In genomic region chr19:36602681-36603080, GRCh38 we compare ENCODE assay signal across 6 cellular contexts. TPM values are rescaled to one million over a fixed set of nuclear protein-coding genes. Genes with fewer than 3 reads are reported as not detected.
A peak's percentile ranks its signal among the peaks of the same experiment; 100 is the strongest.
DNase-seq lines count a peak whose midpoint lies in the region; ATAC-seq and TF ChIP-seq lines count a peak whose summit lies in the region.
"Not testable (repeated sequence)": the region's sequence is repeated elsewhere in the genome, so short reads cannot be mapped to it uniquely, and the experiment has no call there.

No MANE protein-coding gene starts in this region.

- peaks cover 26% of the 10 kb centered on the region for H4K20me1 ChIP-seq in Loucy (ENCODE audit: insufficient read depth, low read length, poor library complexity, severe bottlenecking)

- H3K4me3 Mint-ChIP-seq in CD8-positive, alpha-beta T cell; activated naive CD8-positive, alpha-beta T cell treated with anti-CD3 and anti-CD28 coated beads for 36 hours; memory B cell: not testable (repeated sequence)
- peak overlapping the region in 1 of 2 donors; percentile 19 for H3K4me3 Mint-ChIP-seq in activated T-cell treated with anti-CD3 and anti-CD28 coated beads, Interleukin-2, amount 50 U/mL, for 72 hours

- CTCF ChIA-PET in CD8-positive, alpha-beta T cell (lab: Charles Lee); HEK293 (lab: Yijun Ruan, JAX): not testable (repeated sequence)

- H3K9me2 ChIP-seq in Loucy (replicated peaks; ENCODE audit: low read depth, low read length): not testable (repeated sequence)

- H3F3A ChIP-seq in Loucy (ENCODE audit: low read depth): not testable (repeated sequence)

- peaks cover 29% of the 10 kb centered on the region for H3K4me1 Mint-ChIP-seq in CD8-positive, alpha-beta T cell (ENCODE audit: low read depth)
- peaks cover 29% of the 10 kb centered on the region for H3K4me1 Mint-ChIP-seq in activated T-cell treated with anti-CD3 and anti-CD28 coated beads, Interleukin-2, amount 50 U/mL, for 72 hours (ENCODE audit: low read depth)
- H3K4me1 Mint-ChIP-seq in activated naive CD8-positive, alpha-beta T cell treated with anti-CD3 and anti-CD28 coated beads for 36 hours: peaks cover 20% of the 10 kb centered on the region
- H3K4me1 Mint-ChIP-seq in memory B cell: peaks cover 15% of the 10 kb centered on the region

- not testable (repeated sequence) for H3K36me3 ChIP-seq in CD8-positive, alpha-beta T cell (ENCODE audit: insufficient read depth, low read length); Loucy (ENCODE audit: insufficient read depth, low read length)
- H3K36me3 ChIP-seq in HEK293 (ENCODE audit: control insufficient read depth in 2 of 2, insufficient read depth in 1 of 2, low read length in 2 of 2): peaks cover 6 to 59% of the 10 kb centered on the region in 2 experiments

- ATAC-seq in CD8-positive, alpha-beta T cell; activated T-cell treated with anti-CD3 and anti-CD28 coated beads, Interleukin-2, amount 50 U/mL, for 72 hours (replicated peaks in 1 of 2); memory B cell (ENCODE audit: low read depth): not testable (repeated sequence)

- not testable (repeated sequence) for H3K9me3 ChIP-seq in CD8-positive, alpha-beta T cell (ENCODE audit: low read length); Loucy (ENCODE audit: insufficient read depth, low read depth, low read length)
- peaks cover 20% of the 10 kb centered on the region for H3K9me3 ChIP-seq in HEK293 (ENCODE audit: control insufficient read depth, insufficient read depth, low read depth, low read length)

- not testable (repeated sequence) for H3K27me3 Mint-ChIP-seq in CD8-positive, alpha-beta T cell (ENCODE audit: low read depth); activated T-cell treated with anti-CD3 and anti-CD28 coated beads, Interleukin-2, amount 50 U/mL, for 72 hours (ENCODE audit: low read depth); activated naive CD8-positive, alpha-beta T cell treated with anti-CD3 and anti-CD28 coated beads for 36 hours; memory B cell

- peak overlapping the region; percentile 98 for H3K4me2 ChIP-seq in Loucy (ENCODE audit: low read depth, low read length, poor library complexity, severe bottlenecking)

- not testable (repeated sequence) for H3K9me3 Mint-ChIP-seq in CD8-positive, alpha-beta T cell; activated T-cell treated with anti-CD3 and anti-CD28 coated beads, Interleukin-2, amount 50 U/mL, for 72 hours; memory B cell
- H3K9me3 Mint-ChIP-seq in activated naive CD8-positive, alpha-beta T cell treated with anti-CD3 and anti-CD28 coated beads for 36 hours: peaks cover 18% of the 10 kb centered on the region

- H3K36me3 Mint-ChIP-seq in CD8-positive, alpha-beta T cell: peaks cover 35% of the 10 kb centered on the region
- H3K36me3 Mint-ChIP-seq in activated T-cell treated with anti-CD3 and anti-CD28 coated beads, Interleukin-2, amount 50 U/mL, for 72 hours (ENCODE audit: insufficient read depth in 2 of 2): peaks cover 14 to 28% of the 10 kb centered on the region in 2 donors
- peaks cover 63% of the 10 kb centered on the region for H3K36me3 Mint-ChIP-seq in activated naive CD8-positive, alpha-beta T cell treated with anti-CD3 and anti-CD28 coated beads for 36 hours
- not testable (repeated sequence) for H3K36me3 Mint-ChIP-seq in memory B cell

- not testable (repeated sequence) for DNase-seq in CD8-positive, alpha-beta T cell; activated T-cell treated with anti-CD3 and anti-CD28 coated beads, Interleukin-2, amount 50 U/mL, for 72 hours; activated naive CD8-positive, alpha-beta T cell treated with anti-CD3 and anti-CD28 coated beads for 36 hours; memory B cell (ENCODE audit: low spot score in 2 of 2)

- peaks cover 75% of the 10 kb centered on the region for H3K79me2 ChIP-seq in Loucy (ENCODE audit: insufficient read depth, low read length)

- TF ChIP-seq CTCF in CD8-positive, alpha-beta T cell (IDR thresholded peaks at IDR 0.05); HEK293 (tag by site-specific recombination; IDR thresholded peaks at IDR 0.05); Loucy (conservative IDR thresholded peaks at IDR 0.05; ENCODE audit: low read length): not testable (repeated sequence)

- H3K4me1 ChIP-seq in CD8-positive, alpha-beta T cell (ENCODE audit: insufficient read depth, low read length): peaks cover 11% of the 10 kb centered on the region
- not testable (repeated sequence) for H3K4me1 ChIP-seq in HEK293 (ENCODE audit: control insufficient read depth, insufficient read depth, low read length)
- H3K4me1 ChIP-seq in Loucy (ENCODE audit: insufficient read depth, low read length, poor library complexity, severe bottlenecking): peaks cover 23% of the 10 kb centered on the region

- not testable (repeated sequence) for H3K27me3 ChIP-seq in CD8-positive, alpha-beta T cell (ENCODE audit: insufficient read depth, low read length); Loucy (ENCODE audit: insufficient read depth, low read length, poor library complexity, severe bottlenecking)

- H3K4me3 ChIP-seq in CD8-positive, alpha-beta T cell (ENCODE audit: low read depth, low read length); HEK293 (ENCODE audit: low read depth, low read length); Loucy (ENCODE audit: low read length, poor library complexity, severe bottlenecking): not testable (repeated sequence)

- POLR2A ChIA-PET in CD8-positive, alpha-beta T cell (lab: Charles Lee); HEK293 (lab: Yijun Ruan, JAX): not testable (repeated sequence)

- H3K27ac ChIP-seq in CD8-positive, alpha-beta T cell (ENCODE audit: low read depth, low read length); HEK293 (ENCODE audit: extremely low read depth, low read depth, low read length): not testable (repeated sequence)

- not testable (repeated sequence) for H2AFZ ChIP-seq in Loucy (ENCODE audit: low read length)

- peak overlapping the region; percentile 45 for H3K27ac Mint-ChIP-seq in CD8-positive, alpha-beta T cell
- peak overlapping the region; percentile 84 for H3K27ac Mint-ChIP-seq in activated T-cell treated with anti-CD3 and anti-CD28 coated beads, Interleukin-2, amount 50 U/mL, for 72 hours
- H3K27ac Mint-ChIP-seq in activated naive CD8-positive, alpha-beta T cell treated with anti-CD3 and anti-CD28 coated beads for 36 hours: peak overlapping the region; percentile 18
- peak overlapping the region; percentile 96 for H3K27ac Mint-ChIP-seq in memory B cell

- intact Hi-C loops in CD8-positive, alpha-beta T cell (cut with DNase I, micrococcal nuclease): loop anchor here in 1 of 2 experiments (10.0 kb wide), 1 partner anchor 388 kb away; the partner anchor contains the start of genes ZNF146 and ZNF565

- not testable (repeated sequence) for H3K9ac ChIP-seq in Loucy (ENCODE audit: low read depth, low read length, poor library complexity, severe bottlenecking)

TF ChIP-seq in HEK293, 187 proteins besides CTCF, POLR2A, EP300 and RAD21:
- 0 out of 2 replicates have a peak, but pooled peaks have one; percentile 84 for TF ChIP-seq ZNF280C (tag by site-specific recombination; IDR thresholded peaks at IDR 0.05)
- TF ChIP-seq ZNF560 (tag by site-specific recombination; IDR thresholded peaks at IDR 0.05; ENCODE audit: borderline replicate concordance): peak; percentile 58; the same call in 1 of the 2 replicates

RNA-seq across cellular contexts. Expression of gene ZNF382, which starts 2.4 kb away (rescaled TPM):
- total RNA-seq in CD8-positive, alpha-beta T cell: 1 to 10 TPM; 4.6 to 4.7 TPM
- total RNA-seq in activated T-cell treated with anti-CD3 and anti-CD28 coated beads, Interleukin-2, amount 50 U/mL, for 72 hours: 10 to 100 TPM; 23.1 to 25.0 TPM
- total RNA-seq in activated naive CD8-positive, alpha-beta T cell treated with anti-CD3 and anti-CD28 coated beads for 36 hours: 1 to 10 TPM; 7.4 to 9.3 TPM

RNA-seq across cellular contexts. Expression of gene ZNF529, which starts 29.6 kb away (rescaled TPM):
- 10 to 100 TPM; 44.0 to 46.4 TPM for total RNA-seq in CD8-positive, alpha-beta T cell
- 10 to 100 TPM; 24.9 to 28.7 TPM for total RNA-seq in activated T-cell treated with anti-CD3 and anti-CD28 coated beads, Interleukin-2, amount 50 U/mL, for 72 hours
- 10 to 100 TPM; 15.0 to 15.2 TPM for total RNA-seq in activated naive CD8-positive, alpha-beta T cell treated with anti-CD3 and anti-CD28 coated beads for 36 hours

Comparison
In these comparisons a context has a peak if more than half of its experiments do, and no peak if none do; other contexts are left out.
1. H3K27ac Mint-ChIP-seq: peak in every context shown above with its lines; median percentile 96 in memory B cell; 84 in activated T-cell treated with anti-CD3 and anti-CD28 coated beads, Interleukin-2, amount 50 U/mL, for 72 hours; 45 in CD8-positive, alpha-beta T cell; 18 in activated naive CD8-positive, alpha-beta T cell treated with anti-CD3 and anti-CD28 coated beads for 36 hours.